Comparison of ENCODE assay signal across 23 cellular contexts in the genomic region with DNA sequence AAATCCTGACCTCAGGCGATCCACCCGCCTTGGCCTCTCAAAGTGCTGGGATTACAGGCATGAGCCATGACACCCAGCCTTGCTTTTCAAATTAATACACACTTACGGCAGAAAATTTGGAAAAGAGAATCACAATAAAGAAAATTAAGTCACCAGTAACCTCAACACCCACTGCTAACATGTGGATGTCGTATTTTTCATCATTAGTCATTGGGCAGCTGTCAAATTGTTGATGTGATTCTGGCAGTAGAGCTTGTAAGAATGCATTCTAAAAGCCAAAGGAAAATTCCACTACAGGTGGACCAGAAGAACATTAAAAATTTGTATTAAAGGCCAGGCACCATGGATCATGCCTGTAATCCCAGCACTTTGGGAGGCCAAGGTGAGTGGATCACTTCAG.
"Had no signal": no experiment of that assay in that cellular context is flagged by ENCODE, and none has a peak within 500 bp of the region (broad histone marks: within the 10 kb centered on the region; RNA-seq: fewer than 3 reads in every experiment).

No MANE protein-coding gene starts in this region.

- H3K4me1 ChIP-seq: neural progenitor cell, spleen, tibial nerve had no signal

- H3K4me3 ChIP-seq: esophagus muscularis mucosa, neural progenitor cell, spleen, tibial nerve had no signal

- H3K4me2 ChIP-seq: neural progenitor cell had no signal

- H2AFZ ChIP-seq: neural progenitor cell had no signal

- H3K27ac ChIP-seq: esophagus muscularis mucosa, neural progenitor cell, spleen, tibial nerve, WERI-Rb-1 had no signal

- H3K9ac ChIP-seq: neural progenitor cell had no signal

- H3K27me3 ChIP-seq: esophagus muscularis mucosa, neural progenitor cell, spleen, tibial nerve had no signal

- H3K9me3 ChIP-seq: esophagus muscularis mucosa, spleen, tibial nerve had no signal

- H3K36me3 ChIP-seq: esophagus muscularis mucosa, neural progenitor cell, spleen, tibial nerve, WERI-Rb-1 had no signal

- DNase-seq: activated CD4-positive, alpha-beta memory T cell treated with anti-CD3 and anti-CD28 coated beads, Interleukin-2, amount 10 ng/mL, durations not matched to agents 7 days and 5 days; activated CD4-positive, alpha-beta T cell treated with anti-CD3 and anti-CD28 coated beads, Interleukin-2, amount 10 ng/mL, durations not matched to agents 7 days and 5 days; activated CD8-positive, alpha-beta memory T cell treated with anti-CD3 and anti-CD28 coated beads, Interleukin-2, amount 50 U/mL, for 48 hours; activated gamma-delta T cell; activated naive CD4-positive, alpha-beta T cell treated with anti-CD3 and anti-CD28 coated beads, Interleukin-2, amount 10 ng/mL, durations not matched to agents 7 days and 5 days; activated naive CD8-positive, alpha-beta T cell treated with anti-CD3 and anti-CD28 coated beads, Interleukin-2, amount 10 ng/mL, durations not matched to agents 7 days and 5 days; activated T-cell treated with anti-CD3 and anti-CD28 coated beads, Interleukin-2, amount 50 U/mL, for 24 hours; central memory CD4-positive, alpha-beta T cell; endodermal cell; head of caudate nucleus; hippocampal formation; kidney; left colon; mammary epithelial cell; natural killer cell; posterior cingulate gyrus; spleen; stimulated activated CD4-positive, alpha-beta T cell treated with anti-CD3 and anti-CD28 coated beads, Interleukin-2, amount 100 ng/mL, for 48 hours; stimulated activated naive CD4-positive, alpha-beta T cell treated with Interleukin-2 at 50 U/mL for 16 hours; WERI-Rb-1 had no signal
